Comparison of ENCODE assay signal across 21 cellular contexts in the genomic region with DNA sequence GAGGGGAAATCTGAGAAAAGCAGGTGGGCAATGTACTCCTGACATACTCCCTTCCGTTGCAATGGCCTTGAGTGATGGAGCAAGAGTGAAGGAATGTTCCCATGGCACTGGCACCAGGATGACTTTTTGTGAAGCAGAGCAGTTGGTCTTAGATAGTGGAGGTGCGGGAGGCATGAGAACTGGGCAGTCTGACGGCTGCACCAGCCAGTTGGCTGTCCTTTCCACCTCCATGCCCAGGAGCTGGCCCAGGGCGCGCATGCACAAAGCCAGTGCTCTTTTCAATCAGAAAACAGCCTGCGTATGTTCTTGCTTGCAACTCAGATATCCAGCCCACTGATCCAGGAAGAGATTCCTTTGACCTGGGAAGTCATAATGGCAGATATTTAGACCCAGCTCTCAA.
A peak's percentile ranks its signal among the peaks of the same experiment; 100 is the strongest.
DNase-seq lines count a peak whose midpoint lies in the region; ATAC-seq, FAIRE-seq and TF ChIP-seq lines count a peak whose summit lies in the region.
"Had no signal": no experiment of that assay in that cellular context is flagged by ENCODE, and none has a peak within 500 bp of the region (broad histone marks: within the 10 kb centered on the region; RNA-seq: fewer than 3 reads in every experiment).

No MANE protein-coding gene starts in this region.

- no peak for TF ChIP-seq POLR2A in A549 (IDR thresholded peaks at IDR 0.05; ENCODE audit: low read length)

- WGBS in A549 (ENCODE audit: missing lambda C conversion rate) = 94% methylated on average over 6 of the region's 6 CpGs

- peaks cover 4% of the 10 kb centered on the region for H3K9me3 Mint-ChIP-seq in osteocyte (ENCODE audit: unreplicated experiment)

- H3K4me1 Mint-ChIP-seq in osteocyte (ENCODE audit: unreplicated experiment) = peaks cover 95% of the 10 kb centered on the region

- H3K4me3 ChIP-seq in A549 = no peak overlapping the region
- no peak overlapping the region for H3K4me3 ChIP-seq in ascending aorta
- H3K4me3 ChIP-seq: PC-9 had no signal

- no peaks in the 10 kb centered on the region for H3K36me3 ChIP-seq in ascending aorta
- H3K36me3 ChIP-seq: BE2C had no signal

- TF ChIP-seq CTCF in A549 (IDR thresholded peaks at IDR 0.05) (no peak), ascending aorta (IDR thresholded peaks at IDR 0.05) (no peak), osteocyte (IDR thresholded peaks at IDR 0.05) (no peak)

- FAIRE-seq in A549 (lab: Jason Lieb, UNC) = no peak
- FAIRE-seq: H1 had no signal

- H3K27me3 ChIP-seq in ascending aorta = no peaks in the 10 kb centered on the region
- H3K27me3 ChIP-seq: BE2C had no signal

- intact Hi-C loops in ascending aorta (cut with DNase I) (no loop called here), left cardiac atrium (cut with DNase I) (loop anchor here in 1 of 2 donors (10.0 kb wide), 1 partner anchor 194 kb away; no protein-coding TSS in a partner anchor)

- H3K4me2 ChIP-seq in A549 = no peak overlapping the region
- H3K4me2 ChIP-seq: KMS-11 had no signal

- no peaks in the 10 kb centered on the region for H3K9me3 ChIP-seq in A549
- no peaks in the 10 kb centered on the region for H3K9me3 ChIP-seq in ascending aorta
- H3K9me3 ChIP-seq: BE2C, Caco-2 had no signal

- DNase-seq in A549 (ENCODE audit: low read depth in 1 of 2, low spot score in 1 of 2) (no peak), ascending aorta (ENCODE audit: low spot score in 2 of 2) (no peak), left cardiac atrium (peak; percentile 56), osteocyte (ENCODE audit: extremely low spot score, unreplicated experiment) (no peak), iPS-NIHi11 (ENCODE audit: low spot score) (no peak)
- DNase-seq: 8988T; BE2C; Caco-2; CD4-positive, CD25-positive, alpha-beta regulatory T cell; DMS153; MV-4-11; NCI-H1417; NCI-H187; NCI-H2227 treated with DMSO at 0.1 percent for 48 hours; NCI-H510A treated with DMSO at 0.1 percent for 48 hours; PC-9 had no signal

- H3K4me3 Mint-ChIP-seq in osteocyte (ENCODE audit: unreplicated experiment) = no peak overlapping the region
- H3K4me3 Mint-ChIP-seq: CD4-positive, CD25-positive, alpha-beta regulatory T cell had no signal

- H3K27ac Mint-ChIP-seq in osteocyte (ENCODE audit: unreplicated experiment) = peak overlapping the region; percentile 90
- H3K27ac Mint-ChIP-seq: CD4-positive, CD25-positive, alpha-beta regulatory T cell had no signal

- TF ChIP-seq RAD21 in A549 (conservative IDR thresholded peaks at IDR 0.05 in 1 of 2, IDR thresholded peaks at IDR 0.05 in 1 of 2) = no peak

- H3K27ac ChIP-seq in A549 (peak overlapping the region; percentile 95 to 97), ascending aorta (peak overlapping the region; percentile 65 to 86)
- H3K27ac ChIP-seq: KMS-11 had no signal

- TF ChIP-seq EP300 in A549 (IDR thresholded peaks at IDR 0.05) = no peak

- H3K4me1 ChIP-seq in A549 (peaks cover 96% of the 10 kb centered on the region), ascending aorta (peaks cover 14 to 52% of the 10 kb centered on the region in 2 donors)

- no peaks in the 10 kb centered on the region for H3K27me3 Mint-ChIP-seq in osteocyte (ENCODE audit: unreplicated experiment)

- POLR2A ChIA-PET in A549 (lab: Yijun Ruan, JAX) = no interaction called here

- ATAC-seq in A549 (no peak), left cardiac atrium (peak; percentile 72 to 84), HG03354 (IDR thresholded peaks at IDR 0.05; ENCODE audit: poor library complexity, severe bottlenecking, unreplicated experiment) (no peak), HG03439 (IDR thresholded peaks at IDR 0.05; ENCODE audit: unreplicated experiment) (no peak), HG03460 (IDR thresholded peaks at IDR 0.05; ENCODE audit: unreplicated experiment) (no peak)

- CTCF ChIA-PET in A549 (lab: Yijun Ruan, JAX) = interaction anchor here (1.4 to 6.6 kb wide), 5 partner anchors 11 to 223 kb away, joined by 3 to 97 read pairs (median 12); a partner anchor contains a TSS

- peaks cover 6% of the 10 kb centered on the region for H3K36me3 Mint-ChIP-seq in osteocyte (ENCODE audit: unreplicated experiment)

TF ChIP-seq in A549, 52 proteins besides CTCF, POLR2A, EP300 and RAD21:
- TF ChIP-seq, protein P1, sequence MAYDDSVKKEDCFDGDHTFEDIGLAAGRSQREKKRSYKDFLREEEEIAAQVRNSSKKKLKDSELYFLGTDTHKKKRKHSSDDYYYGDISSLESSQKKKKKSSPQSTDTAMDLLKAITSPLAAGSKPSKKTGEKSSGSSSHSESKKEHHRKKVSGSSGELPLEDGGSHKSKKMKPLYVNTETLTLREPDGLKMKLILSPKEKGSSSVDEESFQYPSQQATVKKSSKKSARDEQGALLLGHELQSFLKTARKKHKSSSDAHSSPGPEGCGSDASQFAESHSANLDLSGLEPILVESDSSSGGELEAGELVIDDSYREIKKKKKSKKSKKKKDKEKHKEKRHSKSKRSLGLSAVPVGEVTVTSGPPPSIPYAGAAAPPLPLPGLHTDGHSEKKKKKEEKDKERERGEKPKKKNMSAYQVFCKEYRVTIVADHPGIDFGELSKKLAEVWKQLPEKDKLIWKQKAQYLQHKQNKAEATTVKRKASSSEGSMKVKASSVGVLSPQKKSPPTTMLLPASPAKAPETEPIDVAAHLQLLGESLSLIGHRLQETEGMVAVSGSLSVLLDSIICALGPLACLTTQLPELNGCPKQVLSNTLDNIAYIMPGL (CRISPR knock-in tag; IDR thresholded peaks at IDR 0.05; ENCODE audit: borderline replicate concordance) = no peak
- TF ChIP-seq RCOR1 (IDR thresholded peaks at IDR 0.05; ENCODE audit: low read depth, low read length) (no peak), MAFK (IDR thresholded peaks at IDR 0.05; ENCODE audit: partially characterized antibody) (no peak), HOXB5 (CRISPR knock-in tag; IDR thresholded peaks at IDR 0.05) (no peak), HDAC2 (IDR thresholded peaks at IDR 0.05) (no peak), GATA3 (IDR thresholded peaks at IDR 0.05; ENCODE audit: borderline replicate concordance) (no peak), RFX5 (IDR thresholded peaks at IDR 0.05) (no peak), FOSB (CRISPR knock-in tag; IDR thresholded peaks at IDR 0.05) (no peak), KDM5A (IDR thresholded peaks at IDR 0.05) (no peak), CEBPB (IDR thresholded peaks at IDR 0.05) (no peak)
- TF ChIP-seq, protein P2, sequence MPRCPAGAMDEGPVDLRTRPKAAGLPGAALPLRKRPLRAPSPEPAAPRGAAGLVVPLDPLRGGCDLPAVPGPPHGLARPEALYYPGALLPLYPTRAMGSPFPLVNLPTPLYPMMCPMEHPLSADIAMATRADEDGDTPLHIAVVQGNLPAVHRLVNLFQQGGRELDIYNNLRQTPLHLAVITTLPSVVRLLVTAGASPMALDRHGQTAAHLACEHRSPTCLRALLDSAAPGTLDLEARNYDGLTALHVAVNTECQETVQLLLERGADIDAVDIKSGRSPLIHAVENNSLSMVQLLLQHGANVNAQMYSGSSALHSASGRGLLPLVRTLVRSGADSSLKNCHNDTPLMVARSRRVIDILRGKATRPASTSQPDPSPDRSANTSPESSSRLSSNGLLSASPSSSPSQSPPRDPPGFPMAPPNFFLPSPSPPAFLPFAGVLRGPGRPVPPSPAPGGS (IDR thresholded peaks at IDR 0.05) = no peak
- TF ChIP-seq, protein P3, sequence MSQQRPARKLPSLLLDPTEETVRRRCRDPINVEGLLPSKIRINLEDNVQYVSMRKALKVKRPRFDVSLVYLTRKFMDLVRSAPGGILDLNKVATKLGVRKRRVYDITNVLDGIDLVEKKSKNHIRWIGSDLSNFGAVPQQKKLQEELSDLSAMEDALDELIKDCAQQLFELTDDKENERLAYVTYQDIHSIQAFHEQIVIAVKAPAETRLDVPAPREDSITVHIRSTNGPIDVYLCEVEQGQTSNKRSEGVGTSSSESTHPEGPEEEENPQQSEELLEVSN (IDR thresholded peaks at IDR 0.05; ENCODE audit: borderline replicate concordance, low read depth) = no peak
- TF ChIP-seq, protein P4, sequence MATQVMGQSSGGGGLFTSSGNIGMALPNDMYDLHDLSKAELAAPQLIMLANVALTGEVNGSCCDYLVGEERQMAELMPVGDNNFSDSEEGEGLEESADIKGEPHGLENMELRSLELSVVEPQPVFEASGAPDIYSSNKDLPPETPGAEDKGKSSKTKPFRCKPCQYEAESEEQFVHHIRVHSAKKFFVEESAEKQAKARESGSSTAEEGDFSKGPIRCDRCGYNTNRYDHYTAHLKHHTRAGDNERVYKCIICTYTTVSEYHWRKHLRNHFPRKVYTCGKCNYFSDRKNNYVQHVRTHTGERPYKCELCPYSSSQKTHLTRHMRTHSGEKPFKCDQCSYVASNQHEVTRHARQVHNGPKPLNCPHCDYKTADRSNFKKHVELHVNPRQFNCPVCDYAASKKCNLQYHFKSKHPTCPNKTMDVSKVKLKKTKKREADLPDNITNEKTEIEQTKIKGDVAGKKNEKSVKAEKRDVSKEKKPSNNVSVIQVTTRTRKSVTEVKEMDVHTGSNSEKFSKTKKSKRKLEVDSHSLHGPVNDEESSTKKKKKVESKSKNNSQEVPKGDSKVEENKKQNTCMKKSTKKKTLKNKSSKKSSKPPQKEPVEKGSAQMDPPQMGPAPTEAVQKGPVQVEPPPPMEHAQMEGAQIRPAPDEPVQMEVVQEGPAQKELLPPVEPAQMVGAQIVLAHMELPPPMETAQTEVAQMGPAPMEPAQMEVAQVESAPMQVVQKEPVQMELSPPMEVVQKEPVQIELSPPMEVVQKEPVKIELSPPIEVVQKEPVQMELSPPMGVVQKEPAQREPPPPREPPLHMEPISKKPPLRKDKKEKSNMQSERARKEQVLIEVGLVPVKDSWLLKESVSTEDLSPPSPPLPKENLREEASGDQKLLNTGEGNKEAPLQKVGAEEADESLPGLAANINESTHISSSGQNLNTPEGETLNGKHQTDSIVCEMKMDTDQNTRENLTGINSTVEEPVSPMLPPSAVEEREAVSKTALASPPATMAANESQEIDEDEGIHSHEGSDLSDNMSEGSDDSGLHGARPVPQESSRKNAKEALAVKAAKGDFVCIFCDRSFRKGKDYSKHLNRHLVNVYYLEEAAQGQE (IDR thresholded peaks at IDR 0.05) = no peak

Comparison
In these comparisons a context has a peak if more than half of its experiments do, and no peak if none do; other contexts are left out.
1. ATAC-seq: peak in left cardiac atrium (2 of 2); none in A549 (0 of 2), HG03354 (single experiment), HG03439 (single experiment) and HG03460 (single experiment).